ENCODE assay signal across 29 cellular contexts in the genomic region with DNA sequence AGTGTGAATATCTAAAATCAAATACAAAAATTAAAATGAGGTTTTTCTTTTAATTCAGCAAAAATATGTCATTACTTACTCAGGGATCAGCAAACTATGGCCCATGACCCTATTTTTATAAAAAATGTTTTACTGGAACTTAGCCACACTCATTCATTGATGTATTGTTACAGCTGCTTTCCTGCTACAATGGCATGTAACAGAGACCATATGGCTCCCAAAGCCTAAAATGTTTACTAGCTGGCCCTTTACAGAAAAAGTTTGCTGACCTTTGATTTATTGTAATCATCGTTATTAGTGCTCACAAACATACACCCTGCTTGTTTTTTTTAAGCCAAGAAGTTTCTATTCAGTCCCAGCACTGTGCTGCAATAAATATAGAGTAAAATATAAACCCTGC. TPM values are rescaled to one million over a fixed set of nuclear protein-coding genes. Genes with fewer than 3 reads are reported as not detected.
DNase-seq lines count a peak whose midpoint lies in the region; ATAC-seq, FAIRE-seq and TF ChIP-seq lines count a peak whose summit lies in the region.
"Had no signal": no experiment of that assay in that cellular context is flagged by ENCODE, and none has a peak within 500 bp of the region (broad histone marks: within the 10 kb centered on the region; RNA-seq: fewer than 3 reads in every experiment).

No MANE protein-coding gene starts in this region.

- no peak for FAIRE-seq in frontal cortex (lab: Jason Lieb, UNC)
- FAIRE-seq: D721Med, RCC 7860 had no signal

- H3K36me3 ChIP-seq in OCI-LY3 (replicated peaks; ENCODE audit: low read depth, low read length) = no peaks in the 10 kb centered on the region
- no peaks in the 10 kb centered on the region for H3K36me3 ChIP-seq in effector memory CD4-positive, alpha-beta T cell (ENCODE audit: control insufficient read depth, insufficient read depth, low read length)
- H3K36me3 ChIP-seq: breast epithelium, colonic mucosa, heart right ventricle, SJSA1, spleen had no signal

- H4K20me1 ChIP-seq in OCI-LY3 (ENCODE audit: insufficient read depth, low read length) = no peaks in the 10 kb centered on the region

- no peak overlapping the region for H3K4me3 ChIP-seq in OCI-LY3 (ENCODE audit: low read length)
- no peak overlapping the region for H3K4me3 ChIP-seq in cardiac fibroblast (replicated peaks in 1 of 2; ENCODE audit: low read depth in 2 of 2, low read length in 2 of 2)
- no peak overlapping the region for H3K4me3 ChIP-seq in effector memory CD4-positive, alpha-beta T cell (ENCODE audit: insufficient read depth, low read depth, low read length, poor library complexity, severe bottlenecking)
- H3K4me3 ChIP-seq: breast epithelium, colonic mucosa, heart right ventricle, SJSA1, spleen had no signal

- no peaks in the 10 kb centered on the region for H3K79me2 ChIP-seq in OCI-LY3 (ENCODE audit: low read length)

- no peak overlapping the region for H3K9ac ChIP-seq in OCI-LY3 (ENCODE audit: low read length)

- no peak overlapping the region for H3K27ac ChIP-seq in OCI-LY3 (ENCODE audit: low read length)
- no peak overlapping the region for H3K27ac ChIP-seq in effector memory CD4-positive, alpha-beta T cell (ENCODE audit: insufficient read depth, low read length, poor library complexity, severe bottlenecking)
- H3K27ac ChIP-seq: breast epithelium, colonic mucosa, heart right ventricle, SJSA1 had no signal

- ATAC-seq in sciatic nerve = peak; percentile 8
- ATAC-seq: HCT116; left cardiac atrium; naive thymus-derived CD4-positive, alpha-beta T cell; stimulated activated memory B cell treated with anti-CD40 and anti-IgM and Interleukin-4, amounts not matched to agents 10 μg/mL and 1 μg/mL and 100 μg/mL, for 72 hours had no signal

- intact Hi-C loops in sciatic nerve (cut with DNase I) = no loop called here

- peaks cover 21% of the 10 kb centered on the region for H3K4me1 ChIP-seq in OCI-LY3 (ENCODE audit: low read length)
- no peaks in the 10 kb centered on the region for H3K4me1 ChIP-seq in effector memory CD4-positive, alpha-beta T cell (ENCODE audit: control insufficient read depth, insufficient read depth, low read length, poor library complexity, severe bottlenecking)
- H3K4me1 ChIP-seq: breast epithelium, colonic mucosa, spleen had no signal

- no peak for TF ChIP-seq CTCF in OCI-LY3 (IDR thresholded peaks at IDR 0.05; ENCODE audit: low read depth, low read length)
- no peak for TF ChIP-seq CTCF in cardiac fibroblast (IDR thresholded peaks at IDR 0.05; ENCODE audit: low read depth, low read length)

- peak; percentile 73 to 81 for DNase-seq in cardiac fibroblast (ENCODE audit: low read depth in 2 of 2)
- DNase-seq in fibroblast of the conjunctiva (ENCODE audit: low read depth) = peak; percentile 37
- DNase-seq in sciatic nerve (ENCODE audit: low spot score) = no peak
- no peak for DNase-seq in effector memory CD4-positive, alpha-beta T cell
- no peak for DNase-seq in frontal cortex (ENCODE audit: low spot score in 2 of 2)
- no peak for DNase-seq in GDM1 (lab: John Stamatoyannopoulos, UW)
- DNase-seq: activated CD4-positive, CD25-positive, alpha-beta regulatory T cell; activated naive CD4-positive, alpha-beta T cell treated with anti-CD3 and anti-CD28 coated beads for 36 hours; amniotic stem cell; colonic mucosa; endodermal cell; heart right ventricle; left cardiac atrium; naive thymus-derived CD4-positive, alpha-beta T cell; NCI-H1105; NCI-H187 treated with DMSO at 0.1 percent for 48 hours; NCI-H526; nucleus accumbens; spleen; stimulated activated CD4-positive, alpha-beta T cell treated with anti-CD3 and anti-CD28 coated beads, Interleukin-4, amount 100 ng/mL, for 24 hours; substantia nigra; T-helper 1 cell had no signal

- H2AFZ ChIP-seq in OCI-LY3 (ENCODE audit: low read depth, low read length) = 0 out of 2 replicates have a peak overlapping the region, but pooled peaks have one; percentile 29

- H3K9me3 ChIP-seq in OCI-LY3 (ENCODE audit: insufficient read depth, low read length) = no peaks in the 10 kb centered on the region
- no peaks in the 10 kb centered on the region for H3K9me3 ChIP-seq in effector memory CD4-positive, alpha-beta T cell (ENCODE audit: control insufficient read depth, low read length)
- H3K9me3 ChIP-seq: breast epithelium, colonic mucosa, heart right ventricle, SJSA1, spleen had no signal

- no peak overlapping the region for H3K4me2 ChIP-seq in OCI-LY3 (ENCODE audit: low read length)

- H3K27me3 ChIP-seq in OCI-LY3 (ENCODE audit: low read depth, low read length) = no peaks in the 10 kb centered on the region
- no peaks in the 10 kb centered on the region for H3K27me3 ChIP-seq in effector memory CD4-positive, alpha-beta T cell (replicated peaks; ENCODE audit: control insufficient read depth, insufficient read depth, low read length, poor library complexity, severe bottlenecking)
- H3K27me3 ChIP-seq: breast epithelium, colonic mucosa, heart right ventricle, SJSA1, spleen had no signal

RNA-seq across cellular contexts. Expression of gene LY75, which starts 37.6 kb away (rescaled TPM):
- total RNA-seq in sciatic nerve = 4.5 TPM
- total RNA-seq in frontal cortex = 1.2 TPM
- total RNA-seq: SJSA1 had no signal

Comparison
In these comparisons a context has a peak if more than half of its experiments do, and no peak if none do; other contexts are left out.
1. DNase-seq: peak in cardiac fibroblast (2 of 2) and fibroblast of the conjunctiva (single experiment); none in sciatic nerve (single experiment), effector memory CD4-positive, alpha-beta T cell (0 of 3), frontal cortex (0 of 2) and GDM1 (single experiment).